ENCODE assay signal across 10 cellular contexts in the genomic region with DNA sequence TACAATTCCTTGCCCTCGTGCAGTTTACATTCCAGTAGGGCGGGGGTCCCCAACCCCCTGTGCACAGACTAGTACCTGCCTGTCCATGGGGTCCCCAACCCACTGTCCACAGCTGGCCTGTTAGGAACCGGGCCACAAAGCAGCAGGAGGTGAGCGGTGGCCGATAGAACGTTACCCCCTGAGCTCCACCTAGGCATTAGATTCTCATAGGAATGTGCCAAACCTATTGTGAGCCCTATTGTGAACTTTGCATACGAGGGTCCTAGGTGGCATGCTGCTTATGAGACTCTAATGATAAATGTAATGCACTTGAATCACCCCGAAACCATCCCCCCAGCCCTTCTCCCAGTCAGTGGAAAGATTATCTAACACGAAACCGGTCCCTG. TPM values are rescaled to one million over a fixed set of nuclear protein-coding genes. Genes with fewer than 3 reads are reported as not detected.
A peak's percentile ranks its signal among the peaks of the same experiment; 100 is the strongest.
DNase-seq lines count a peak whose midpoint lies in the region; ATAC-seq and TF ChIP-seq lines count a peak whose summit lies in the region.
"Had no signal": no experiment of that assay in that cellular context is flagged by ENCODE, and none has a peak within 500 bp of the region (broad histone marks: within the 10 kb centered on the region; RNA-seq: fewer than 3 reads in every experiment).

No MANE protein-coding gene starts in this region.

- H3K27me3 ChIP-seq in SU-DHL-6 (ENCODE audit: low read length): no peaks in the 10 kb centered on the region

- H3K4me1 Mint-ChIP-seq in glutamatergic neuron (ENCODE audit: low read depth, unreplicated experiment): no peaks in the 10 kb centered on the region

- TF ChIP-seq CTCF in 22Rv1 (IDR thresholded peaks at IDR 0.05): no peak
- TF ChIP-seq CTCF in GM12864 (IDR thresholded peaks at IDR 0.05; ENCODE audit: low read depth, low read length, missing control alignments): no peak
- no peak for TF ChIP-seq CTCF in SU-DHL-6 (IDR thresholded peaks at IDR 0.05; ENCODE audit: insufficient read depth, low read length, poor library complexity, severe bottlenecking)
- TF ChIP-seq CTCF in glutamatergic neuron (IDR thresholded peaks at IDR 0.05; ENCODE audit: partially characterized antibody, unreplicated experiment): no peak

- no peak for ATAC-seq in HG03097 (IDR thresholded peaks at IDR 0.05; ENCODE audit: low FRiP score, unreplicated experiment)
- no peak for ATAC-seq in GM21576 (IDR thresholded peaks at IDR 0.05; ENCODE audit: unreplicated experiment)

- H3K9me2 ChIP-seq in SU-DHL-6 (replicated peaks; ENCODE audit: insufficient read depth, low read length): no peaks in the 10 kb centered on the region

- peaks cover 9% of the 10 kb centered on the region; the same call in 1 of the 2 replicates for H3F3A ChIP-seq in SU-DHL-6 (ENCODE audit: insufficient read depth)

- no peaks in the 10 kb centered on the region for H3K36me3 Mint-ChIP-seq in glutamatergic neuron (ENCODE audit: unreplicated experiment)

- no peaks in the 10 kb centered on the region for H3K9me3 ChIP-seq in SU-DHL-6 (ENCODE audit: insufficient read depth, low read length)
- H3K9me3 ChIP-seq: mucosa of descending colon had no signal

- H3K27me3 Mint-ChIP-seq in glutamatergic neuron (ENCODE audit: unreplicated experiment): no peaks in the 10 kb centered on the region

- H3K79me2 ChIP-seq in SU-DHL-6 (ENCODE audit: insufficient read depth, low read length): peaks cover 9% of the 10 kb centered on the region; the same call in 1 of the 2 replicates

- peak overlapping the region; percentile 98 for H3K4me3 Mint-ChIP-seq in glutamatergic neuron (ENCODE audit: unreplicated experiment)

- H3K27ac ChIP-seq in 22Rv1: peak overlapping the region; percentile 98
- no peak overlapping the region for H3K27ac ChIP-seq in SU-DHL-6 (ENCODE audit: low read depth, low read length)

- peak overlapping the region; percentile 86 for H3K9ac ChIP-seq in SU-DHL-6 (ENCODE audit: low read length)

- H2AFZ ChIP-seq in SU-DHL-6 (ENCODE audit: low read depth, low read length, severe bottlenecking): no peak overlapping the region

- H3K9me3 Mint-ChIP-seq in glutamatergic neuron (ENCODE audit: unreplicated experiment): no peaks in the 10 kb centered on the region

- H3K27ac Mint-ChIP-seq in glutamatergic neuron (ENCODE audit: unreplicated experiment): no peak overlapping the region

- peak overlapping the region; percentile 84 for H3K4me2 ChIP-seq in SU-DHL-6 (ENCODE audit: low read depth, low read length, poor library complexity, severe bottlenecking)

- H3K4me3 ChIP-seq in GM12864 (ENCODE audit: low read depth, low read length) (peak overlapping the region; percentile 95), SU-DHL-6 (ENCODE audit: insufficient read depth, low read length, poor library complexity, severe bottlenecking) (peak overlapping the region; percentile 70)

- DNase-seq in GM12864 (ENCODE audit: low read depth) (no peak), glutamatergic neuron (no peak), NCI-H1092 treated with DMSO at 0.1 percent for 48 hours (lab: John Stamatoyannopoulos, UW) (no peak), NCI-H526 treated with DMSO at 0.1 percent for 48 hours (lab: John Stamatoyannopoulos, UW) (no peak)
- DNase-seq: NCI-H1436 treated with DMSO at 0.1 percent for 48 hours had no signal

- no peaks in the 10 kb centered on the region for H3K36me3 ChIP-seq in SU-DHL-6 (ENCODE audit: low read length)

- no peaks in the 10 kb centered on the region for H4K20me1 ChIP-seq in SU-DHL-6 (ENCODE audit: low read depth, low read length)

RNA-seq across cellular contexts. Expression of a gene that starts 1.5 kb away (rescaled TPM):
- 5.9 TPM for total RNA-seq in glutamatergic neuron (ENCODE audit: unreplicated experiment)

RNA-seq across cellular contexts. Expression of a gene that starts 1.5 kb away (rescaled TPM):
- 14.2 TPM for total RNA-seq in glutamatergic neuron (ENCODE audit: unreplicated experiment)

RNA-seq across cellular contexts. Expression of a gene that starts 44.0 kb away (rescaled TPM):
- total RNA-seq in glutamatergic neuron (ENCODE audit: unreplicated experiment): 0.91 TPM
